Comparison of ENCODE assay signal across 1 cellular context in the genomic region with DNA sequence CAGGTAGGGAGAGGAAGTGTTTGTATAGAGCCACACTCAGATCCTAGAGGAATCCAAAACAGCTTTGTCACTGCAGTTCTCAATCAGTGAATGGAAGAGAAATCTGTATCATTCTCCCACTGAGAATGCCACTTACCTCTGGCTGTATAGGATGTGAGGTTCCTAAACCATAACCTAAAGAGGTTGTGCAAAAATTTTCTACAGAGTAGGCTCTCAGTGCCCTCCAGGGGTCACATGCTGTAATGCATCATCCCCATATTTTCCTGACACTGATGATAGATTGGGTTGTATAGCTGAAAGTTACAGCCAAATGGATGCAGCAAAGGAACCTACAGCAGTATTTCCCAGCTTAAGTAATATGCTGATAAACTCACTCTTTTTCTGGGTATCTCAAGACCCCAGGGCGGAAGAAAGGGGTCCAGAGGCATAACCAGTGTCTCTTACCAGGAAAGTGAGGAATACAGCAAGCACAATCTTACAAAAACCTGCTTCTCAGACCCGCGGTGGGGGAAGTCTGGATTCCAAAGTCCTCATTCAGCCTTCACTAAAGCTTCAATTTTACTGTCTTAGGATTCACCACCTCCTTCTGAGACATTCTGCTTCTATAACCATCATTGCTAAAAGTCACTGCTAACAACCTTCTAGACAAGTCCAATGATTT.
A peak's percentile ranks its signal among the peaks of the same experiment; 100 is the strongest.
TF ChIP-seq lines count a peak whose summit lies in the region.

No MANE protein-coding gene starts in this region.

TF ChIP-seq in GM12878, 131 proteins besides CTCF, POLR2A, EP300 and RAD21:
- TF ChIP-seq, protein P1, sequence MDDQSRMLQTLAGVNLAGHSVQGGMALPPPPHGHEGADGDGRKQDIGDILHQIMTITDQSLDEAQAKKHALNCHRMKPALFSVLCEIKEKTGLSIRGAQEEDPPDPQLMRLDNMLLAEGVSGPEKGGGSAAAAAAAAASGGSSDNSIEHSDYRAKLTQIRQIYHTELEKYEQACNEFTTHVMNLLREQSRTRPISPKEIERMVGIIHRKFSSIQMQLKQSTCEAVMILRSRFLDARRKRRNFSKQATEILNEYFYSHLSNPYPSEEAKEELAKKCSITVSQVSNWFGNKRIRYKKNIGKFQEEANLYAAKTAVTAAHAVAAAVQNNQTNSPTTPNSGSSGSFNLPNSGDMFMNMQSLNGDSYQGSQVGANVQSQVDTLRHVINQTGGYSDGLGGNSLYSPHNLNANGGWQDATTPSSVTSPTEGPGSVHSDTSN (IDR thresholded peaks at IDR 0.05; ENCODE audit: insufficient replicate concordance, low read depth, low read length): peak; percentile 53
- TF ChIP-seq MEF2A (IDR thresholded peaks at IDR 0.05; ENCODE audit: insufficient read depth, low read depth, low read length) (no peak), NR2F1 (conservative IDR thresholded peaks at IDR 0.05) (no peak), MTA3 (IDR thresholded peaks at IDR 0.05; ENCODE audit: borderline replicate concordance, low read length) (no peak), YY1 (IDR thresholded peaks at IDR 0.05; ENCODE audit: low read depth, low read length) (0 out of 2 replicates have a peak, but pooled peaks have one; percentile 24), SMARCA5 (IDR thresholded peaks at IDR 0.05) (no peak), SMC3 (IDR thresholded peaks at IDR 0.05; ENCODE audit: borderline replicate concordance, low read length) (peak; percentile 94), CEBPB (IDR thresholded peaks at IDR 0.05; ENCODE audit: borderline replicate concordance in 1 of 2, low read depth in 2 of 2, low read length in 2 of 2) (no peak), TCF7 (IDR thresholded peaks at IDR 0.05; ENCODE audit: borderline replicate concordance) (no peak), RUNX3 (IDR thresholded peaks at IDR 0.05; ENCODE audit: low read length) (peak; percentile 14; the same call in 1 of the 2 replicates), BRCA1 (IDR thresholded peaks at IDR 0.05; ENCODE audit: low read depth, low read length) (no peak)
- TF ChIP-seq, protein P2, sequence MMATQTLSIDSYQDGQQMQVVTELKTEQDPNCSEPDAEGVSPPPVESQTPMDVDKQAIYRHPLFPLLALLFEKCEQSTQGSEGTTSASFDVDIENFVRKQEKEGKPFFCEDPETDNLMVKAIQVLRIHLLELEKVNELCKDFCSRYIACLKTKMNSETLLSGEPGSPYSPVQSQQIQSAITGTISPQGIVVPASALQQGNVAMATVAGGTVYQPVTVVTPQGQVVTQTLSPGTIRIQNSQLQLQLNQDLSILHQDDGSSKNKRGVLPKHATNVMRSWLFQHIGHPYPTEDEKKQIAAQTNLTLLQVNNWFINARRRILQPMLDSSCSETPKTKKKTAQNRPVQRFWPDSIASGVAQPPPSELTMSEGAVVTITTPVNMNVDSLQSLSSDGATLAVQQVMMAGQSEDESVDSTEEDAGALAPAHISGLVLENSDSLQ (IDR thresholded peaks at IDR 0.05): peak; percentile 61
- TF ChIP-seq, protein P3, sequence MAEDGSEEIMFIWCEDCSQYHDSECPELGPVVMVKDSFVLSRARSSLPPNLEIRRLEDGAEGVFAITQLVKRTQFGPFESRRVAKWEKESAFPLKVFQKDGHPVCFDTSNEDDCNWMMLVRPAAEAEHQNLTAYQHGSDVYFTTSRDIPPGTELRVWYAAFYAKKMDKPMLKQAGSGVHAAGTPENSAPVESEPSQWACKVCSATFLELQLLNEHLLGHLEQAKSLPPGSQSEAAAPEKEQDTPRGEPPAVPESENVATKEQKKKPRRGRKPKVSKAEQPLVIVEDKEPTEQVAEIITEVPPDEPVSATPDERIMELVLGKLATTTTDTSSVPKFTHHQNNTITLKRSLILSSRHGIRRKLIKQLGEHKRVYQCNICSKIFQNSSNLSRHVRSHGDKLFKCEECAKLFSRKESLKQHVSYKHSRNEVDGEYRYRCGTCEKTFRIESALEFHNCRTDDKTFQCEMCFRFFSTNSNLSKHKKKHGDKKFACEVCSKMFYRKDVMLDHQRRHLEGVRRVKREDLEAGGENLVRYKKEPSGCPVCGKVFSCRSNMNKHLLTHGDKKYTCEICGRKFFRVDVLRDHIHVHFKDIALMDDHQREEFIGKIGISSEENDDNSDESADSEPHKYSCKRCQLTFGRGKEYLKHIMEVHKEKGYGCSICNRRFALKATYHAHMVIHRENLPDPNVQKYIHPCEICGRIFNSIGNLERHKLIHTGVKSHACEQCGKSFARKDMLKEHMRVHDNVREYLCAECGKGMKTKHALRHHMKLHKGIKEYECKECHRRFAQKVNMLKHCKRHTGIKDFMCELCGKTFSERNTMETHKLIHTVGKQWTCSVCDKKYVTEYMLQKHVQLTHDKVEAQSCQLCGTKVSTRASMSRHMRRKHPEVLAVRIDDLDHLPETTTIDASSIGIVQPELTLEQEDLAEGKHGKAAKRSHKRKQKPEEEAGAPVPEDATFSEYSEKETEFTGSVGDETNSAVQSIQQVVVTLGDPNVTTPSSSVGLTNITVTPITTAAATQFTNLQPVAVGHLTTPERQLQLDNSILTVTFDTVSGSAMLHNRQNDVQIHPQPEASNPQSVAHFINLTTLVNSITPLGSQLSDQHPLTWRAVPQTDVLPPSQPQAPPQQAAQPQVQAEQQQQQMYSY (CRISPR knock-in tag; IDR thresholded peaks at IDR 0.05): no peak
